ENCODE assay signal across 1 cellular context in the genomic region with DNA sequence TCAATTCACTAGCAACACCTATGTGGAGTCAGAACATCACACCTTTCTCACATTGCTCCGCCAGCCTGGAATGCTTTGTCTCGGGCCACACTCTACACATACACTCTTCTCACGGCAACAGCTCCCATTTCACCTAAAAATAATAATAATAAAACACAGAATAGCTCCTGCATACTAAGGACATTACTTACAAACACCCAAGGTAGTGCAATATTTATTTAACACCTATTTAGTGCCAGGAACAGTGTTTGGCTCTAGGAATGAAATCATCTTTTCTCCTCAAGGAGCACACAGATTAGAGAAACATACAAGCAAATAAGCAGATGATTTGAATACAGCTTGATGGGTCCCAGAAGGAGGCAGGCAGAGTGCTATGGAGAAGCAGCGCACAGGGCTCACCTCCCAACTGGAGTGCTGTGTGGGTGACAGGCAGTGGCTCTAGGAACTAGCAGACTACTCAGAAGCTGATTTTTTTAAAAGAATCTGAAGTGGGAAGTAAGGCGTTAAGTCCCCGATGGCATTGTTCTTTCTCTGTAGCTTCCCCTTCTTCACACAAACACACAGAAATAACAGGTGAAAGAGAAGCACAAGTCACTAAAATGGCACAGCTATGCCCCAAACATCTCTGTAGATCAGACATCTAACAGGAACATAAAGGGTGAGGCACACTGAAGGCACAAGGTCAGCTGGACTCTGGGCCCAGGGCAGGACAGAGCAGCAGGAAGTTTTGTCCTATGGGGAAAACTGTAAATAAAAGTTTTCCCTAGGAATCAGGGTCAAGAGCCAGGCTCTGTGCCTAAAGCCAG.
TF ChIP-seq lines count a peak whose summit lies in the region.

No MANE protein-coding gene starts in this region.

TF ChIP-seq in GM23338, 12 proteins besides CTCF, POLR2A, EP300 and RAD21:
- TF ChIP-seq, protein P1, sequence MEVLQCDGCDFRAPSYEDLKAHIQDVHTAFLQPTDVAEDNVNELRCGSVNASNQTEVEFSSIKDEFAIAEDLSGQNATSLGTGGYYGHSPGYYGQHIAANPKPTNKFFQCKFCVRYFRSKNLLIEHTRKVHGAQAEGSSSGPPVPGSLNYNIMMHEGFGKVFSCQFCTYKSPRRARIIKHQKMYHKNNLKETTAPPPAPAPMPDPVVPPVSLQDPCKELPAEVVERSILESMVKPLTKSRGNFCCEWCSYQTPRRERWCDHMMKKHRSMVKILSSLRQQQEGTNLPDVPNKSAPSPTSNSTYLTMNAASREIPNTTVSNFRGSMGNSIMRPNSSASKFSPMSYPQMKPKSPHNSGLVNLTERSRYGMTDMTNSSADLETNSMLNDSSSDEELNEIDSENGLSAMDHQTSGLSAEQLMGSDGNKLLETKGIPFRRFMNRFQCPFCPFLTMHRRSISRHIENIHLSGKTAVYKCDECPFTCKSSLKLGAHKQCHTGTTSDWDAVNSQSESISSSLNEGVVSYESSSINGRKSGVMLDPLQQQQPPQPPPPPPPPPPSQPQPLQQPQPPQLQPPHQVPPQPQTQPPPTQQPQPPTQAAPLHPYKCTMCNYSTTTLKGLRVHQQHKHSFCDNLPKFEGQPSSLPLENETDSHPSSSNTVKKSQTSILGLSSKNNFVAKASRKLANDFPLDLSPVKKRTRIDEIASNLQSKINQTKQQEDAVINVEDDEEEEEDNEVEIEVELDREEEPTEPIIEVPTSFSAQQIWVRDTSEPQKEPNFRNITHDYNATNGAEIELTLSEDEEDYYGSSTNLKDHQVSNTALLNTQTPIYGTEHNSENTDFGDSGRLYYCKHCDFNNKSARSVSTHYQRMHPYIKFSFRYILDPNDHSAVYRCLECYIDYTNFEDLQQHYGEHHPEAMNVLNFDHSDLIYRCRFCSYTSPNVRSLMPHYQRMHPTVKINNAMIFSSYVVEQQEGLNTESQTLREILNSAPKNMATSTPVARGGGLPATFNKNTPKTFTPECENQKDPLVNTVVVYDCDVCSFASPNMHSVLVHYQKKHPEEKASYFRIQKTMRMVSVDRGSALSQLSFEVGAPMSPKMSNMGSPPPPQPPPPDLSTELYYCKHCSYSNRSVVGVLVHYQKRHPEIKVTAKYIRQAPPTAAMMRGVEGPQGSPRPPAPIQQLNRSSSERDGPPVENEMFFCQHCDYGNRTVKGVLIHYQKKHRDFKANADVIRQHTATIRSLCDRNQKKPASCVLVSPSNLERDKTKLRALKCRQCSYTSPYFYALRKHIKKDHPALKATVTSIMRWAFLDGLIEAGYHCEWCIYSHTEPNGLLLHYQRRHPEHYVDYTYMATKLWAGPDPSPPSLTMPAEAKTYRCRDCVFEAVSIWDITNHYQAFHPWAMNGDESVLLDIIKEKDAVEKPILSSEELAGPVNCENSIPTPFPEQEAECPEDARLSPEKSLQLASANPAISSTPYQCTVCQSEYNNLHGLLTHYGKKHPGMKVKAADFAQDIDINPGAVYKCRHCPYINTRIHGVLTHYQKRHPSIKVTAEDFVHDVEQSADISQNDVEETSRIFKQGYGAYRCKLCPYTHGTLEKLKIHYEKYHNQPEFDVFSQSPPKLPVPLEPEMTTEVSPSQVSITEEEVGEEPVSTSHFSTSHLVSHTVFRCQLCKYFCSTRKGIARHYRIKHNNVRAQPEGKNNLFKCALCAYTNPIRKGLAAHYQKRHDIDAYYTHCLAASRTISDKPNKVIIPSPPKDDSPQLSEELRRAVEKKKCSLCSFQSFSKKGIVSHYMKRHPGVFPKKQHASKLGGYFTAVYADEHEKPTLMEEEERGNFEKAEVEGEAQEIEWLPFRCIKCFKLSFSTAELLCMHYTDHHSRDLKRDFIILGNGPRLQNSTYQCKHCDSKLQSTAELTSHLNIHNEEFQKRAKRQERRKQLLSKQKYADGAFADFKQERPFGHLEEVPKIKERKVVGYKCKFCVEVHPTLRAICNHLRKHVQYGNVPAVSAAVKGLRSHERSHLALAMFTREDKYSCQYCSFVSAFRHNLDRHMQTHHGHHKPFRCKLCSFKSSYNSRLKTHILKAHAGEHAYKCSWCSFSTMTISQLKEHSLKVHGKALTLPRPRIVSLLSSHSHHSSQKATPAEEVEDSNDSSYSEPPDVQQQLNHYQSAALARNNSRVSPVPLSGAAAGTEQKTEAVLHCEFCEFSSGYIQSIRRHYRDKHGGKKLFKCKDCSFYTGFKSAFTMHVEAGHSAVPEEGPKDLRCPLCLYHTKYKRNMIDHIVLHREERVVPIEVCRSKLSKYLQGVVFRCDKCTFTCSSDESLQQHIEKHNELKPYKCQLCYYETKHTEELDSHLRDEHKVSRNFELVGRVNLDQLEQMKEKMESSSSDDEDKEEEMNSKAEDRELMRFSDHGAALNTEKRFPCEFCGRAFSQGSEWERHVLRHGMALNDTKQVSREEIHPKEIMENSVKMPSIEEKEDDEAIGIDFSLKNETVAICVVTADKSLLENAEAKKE (CRISPR knock-in tag; IDR thresholded peaks at IDR 0.05) = no peak
- TF ChIP-seq NANOG (IDR thresholded peaks at IDR 0.05; ENCODE audit: borderline replicate concordance) (no peak), ZNF331 (CRISPR knock-in tag; IDR thresholded peaks at IDR 0.05; ENCODE audit: low read depth) (no peak), STAT1 (IDR thresholded peaks at IDR 0.05; ENCODE audit: unreplicated experiment) (no peak), POLR2AphosphoS5 (IDR thresholded peaks at IDR 0.05; ENCODE audit: low read depth) (no peak)
TF ChIP-seq in GM23338: peak in this region for 0.
